8 cellular contexts compared by ENCODE assay signal in genomic region chr1:2232916-2233438, GRCh38. TPM values are rescaled to one million over a fixed set of nuclear protein-coding genes. Genes with fewer than 3 reads are reported as not detected.
DNase-seq lines count a peak whose midpoint lies in the region; FAIRE-seq and TF ChIP-seq lines count a peak whose summit lies in the region.
"Had no signal": no experiment of that assay in that cellular context is flagged by ENCODE, and none has a peak within 500 bp of the region (broad histone marks: within the 10 kb centered on the region; RNA-seq: fewer than 3 reads in every experiment).

No MANE protein-coding gene starts in this region.

- peak overlapping the region in 1 of 2 donors; percentile 94 for H3K27ac ChIP-seq in kidney (ENCODE audit: low read depth in 2 of 2, low read length in 2 of 2)
- peak overlapping the region; percentile 94 for H3K27ac ChIP-seq in subcutaneous abdominal adipose tissue (ENCODE audit: low read depth, low read length)

- FAIRE-seq in kidney (lab: Jason Lieb, UNC) = no peak

- TF ChIP-seq CTCF in astrocyte of the cerebellum (IDR thresholded peaks at IDR 0.05; ENCODE audit: low read depth, low read length, missing control alignments) (no peak), kidney (IDR thresholded peaks at IDR 0.05; ENCODE audit: borderline replicate concordance, extremely low read depth, insufficient read depth) (no peak), GM10266 (IDR thresholded peaks at IDR 0.05; ENCODE audit: control insufficient read depth, insufficient read depth, low read depth, missing control alignments) (no peak)

- H3K4me3 ChIP-seq in astrocyte of the cerebellum (ENCODE audit: low read depth, low read length) = peak overlapping the region; percentile 88
- H3K4me3 ChIP-seq in kidney (ENCODE audit: low read length in 2 of 2) = peak overlapping the region; percentile 53 to 83
- H3K4me3 ChIP-seq in subcutaneous abdominal adipose tissue (ENCODE audit: low read depth in 1 of 5, low read length in 5 of 5) = peak overlapping the region; percentile 76 to 99 (median 88)

- H3K9me3 ChIP-seq in kidney (ENCODE audit: control insufficient read depth in 1 of 2, low read length in 2 of 2) (no peaks in the 10 kb centered on the region), subcutaneous abdominal adipose tissue (ENCODE audit: control insufficient read depth in 5 of 5, low read length in 5 of 5) (no peaks in the 10 kb centered on the region)

- in situ Hi-C loops in astrocyte of the cerebellum (cut with HindIII; ENCODE audit: low sequenced_read_pairs) = no loop called here

- DNase-seq in NCI-H446 treated with DMSO at 0.1 percent for 48 hours (lab: John Stamatoyannopoulos, UW) (peak; percentile 27), astrocyte of the cerebellum (ENCODE audit: low read depth) (no peak), kidney (peak; percentile 82), GM10266 (ENCODE audit: extremely low spot score) (no peak), NCI-H2081 treated with DMSO at 0.1 percent for 48 hours (lab: John Stamatoyannopoulos, UW) (no peak), SKM-1 treated with dmso at 0.1 percent for 144 hours (lab: John Stamatoyannopoulos, UW; ENCODE audit: unreplicated experiment) (no peak)
- DNase-seq: NCI-H1417 treated with DMSO at 0.1 percent for 48 hours had no signal

- H3K4me1 ChIP-seq in kidney (ENCODE audit: control insufficient read depth in 1 of 2, insufficient read depth in 1 of 2, low read depth in 1 of 2, low read length in 2 of 2) (peaks cover 38 to 70% of the 10 kb centered on the region in 2 donors), subcutaneous abdominal adipose tissue (ENCODE audit: control insufficient read depth in 5 of 5, insufficient read depth in 5 of 5, low read length in 5 of 5) (peaks cover 18 to 92% (median 89%) of the 10 kb centered on the region in 5 donors)

- no peaks in the 10 kb centered on the region for H3K36me3 ChIP-seq in kidney (ENCODE audit: control insufficient read depth in 1 of 2, insufficient read depth in 2 of 2, low read length in 2 of 2)
- H3K36me3 ChIP-seq in subcutaneous abdominal adipose tissue (ENCODE audit: control insufficient read depth in 5 of 5, insufficient read depth in 5 of 5, low read length in 5 of 5) = peaks cover 0 to 5% (median 0%) of the 10 kb centered on the region in 5 donors

- intact Hi-C loops in kidney (cut with DNase I) = no loop called here

- H3K27me3 ChIP-seq in subcutaneous abdominal adipose tissue (ENCODE audit: control insufficient read depth in 5 of 5, insufficient read depth in 4 of 5, low read length in 5 of 5) = no peaks in the 10 kb centered on the region

- H3K9ac ChIP-seq in kidney (ENCODE audit: low read length in 2 of 2) (peak overlapping the region; percentile 40 to 74), subcutaneous abdominal adipose tissue (ENCODE audit: low read length in 5 of 5) (peak overlapping the region; percentile 13 to 97 (median 91))

RNA-seq across cellular contexts. Expression of gene SKI, which starts 4.9 kb away (rescaled TPM):
- total RNA-seq in kidney = 78.6 TPM
- polyA plus RNA-seq in kidney (ENCODE audit: insufficient read depth, low read depth, low replicate concordance) = 9.2 TPM

RNA-seq across cellular contexts. Expression of gene FAAP20, which starts 38.4 kb away (rescaled TPM):
- total RNA-seq in kidney = 69.0 TPM
- polyA plus RNA-seq in kidney (ENCODE audit: insufficient read depth, low read depth, low replicate concordance) = 109 TPM

Comparison
In these comparisons a context has a peak if more than half of its experiments do, and no peak if none do; other contexts are left out.
1. DNase-seq: peak in NCI-H446 treated with DMSO at 0.1 percent for 48 hours (single experiment) and kidney (single experiment); none in astrocyte of the cerebellum (single experiment), GM10266 (single experiment), NCI-H2081 treated with DMSO at 0.1 percent for 48 hours (single experiment) and SKM-1 treated with dmso at 0.1 percent for 144 hours (single experiment).
2. Peak in every context shown above with its lines, with median percentiles within 50 percentile points of each other: H3K4me3 ChIP-seq.